ENCODE assay signal across 17 cellular contexts in the genomic region with DNA sequence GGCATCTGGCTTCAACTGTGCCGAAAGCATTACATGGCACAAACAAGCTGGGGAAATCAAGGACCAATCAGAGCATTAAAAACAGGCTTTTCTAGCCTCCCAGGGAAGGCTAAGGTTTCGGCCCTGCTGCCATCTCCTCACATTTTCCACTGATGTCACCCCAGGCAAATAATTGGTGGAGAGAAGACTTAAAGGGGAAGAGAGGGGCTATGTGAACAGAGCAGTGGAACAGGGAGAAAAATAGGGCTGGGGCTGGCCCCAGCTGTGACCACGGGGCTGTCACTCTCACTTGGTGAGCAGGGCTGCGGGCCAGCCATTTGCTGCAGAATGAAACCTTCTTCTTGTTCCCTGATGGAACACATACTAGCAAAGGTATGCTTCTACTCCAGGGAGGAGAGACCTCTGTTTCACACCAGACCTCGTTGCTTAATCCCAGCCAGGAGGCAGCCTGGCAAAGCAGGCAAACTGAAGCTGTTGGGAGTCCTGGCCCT.
A peak's percentile ranks its signal among the peaks of the same experiment; 100 is the strongest.
DNase-seq lines count a peak whose midpoint lies in the region; ATAC-seq and TF ChIP-seq lines count a peak whose summit lies in the region.
"Had no signal": no experiment of that assay in that cellular context is flagged by ENCODE, and none has a peak within 500 bp of the region (broad histone marks: within the 10 kb centered on the region; RNA-seq: fewer than 3 reads in every experiment).

No MANE protein-coding gene starts in this region.

- peak overlapping the region; percentile 19 for H3K4me2 ChIP-seq in parathyroid adenoma (ENCODE audit: low read length)
- H3K4me2 ChIP-seq in PC-3 (ENCODE audit: low read length) = no peak overlapping the region

- H3K9me2 ChIP-seq in PC-3 (replicated peaks; ENCODE audit: low read length) = no peaks in the 10 kb centered on the region

- BruUV-seq in PC-3 (replicated peaks; lab: Mats Ljungman, UMichigan) = no TSS peak

- DNase-seq in NCI-H1694 (lab: John Stamatoyannopoulos, UW) (peak; percentile 31), amniotic epithelial cell (ENCODE audit: low read depth) (peak; percentile 47), heart right ventricle (peak; percentile 14 to 25), NCI-H446 (lab: John Stamatoyannopoulos, UW) (no peak), PC-3 (no peak)
- DNase-seq: activated CD4-positive, CD25-positive, alpha-beta regulatory T cell; effector memory CD4-positive, alpha-beta T cell; NCI-H1092; NCI-H510A; right lobe of liver; stimulated activated naive CD4-positive, alpha-beta T cell treated with Interleukin-2 at 50 U/mL for 16 hours; T-cell had no signal

- H2AFZ ChIP-seq in parathyroid adenoma (peak overlapping the region; percentile 77), PC-3 (ENCODE audit: low read length) (no peak overlapping the region)

- H3K79me2 ChIP-seq in parathyroid adenoma (no peaks in the 10 kb centered on the region), PC-3 (ENCODE audit: low read length) (no peaks in the 10 kb centered on the region)

- ATAC-seq in heart right ventricle (peak; percentile 37 to 82 (median 67)), HG02642 (IDR thresholded peaks at IDR 0.05; ENCODE audit: poor library complexity, unreplicated experiment) (no peak), HG02973 (IDR thresholded peaks at IDR 0.05; ENCODE audit: unreplicated experiment) (no peak), PC-3 (no peak)
- ATAC-seq: right lobe of liver, T-cell had no signal

- TF ChIP-seq CTCF in heart right ventricle (IDR thresholded peaks at IDR 0.05) (no peak), parathyroid adenoma (IDR thresholded peaks at IDR 0.05) (no peak), PC-3 (conservative IDR thresholded peaks at IDR 0.05; ENCODE audit: low read depth, low read length) (no peak)

- WGBS in heart right ventricle, 2 donors = 66 to 72% methylated on average over 5 of the region's 5 CpGs

- CTCF ChIA-PET in PC-3 (lab: Charles Lee) = no interaction called here

- H3K4me1 ChIP-seq in heart right ventricle (peaks cover 0 to 31% (median 9%) of the 10 kb centered on the region in 9 donors), parathyroid adenoma (peaks cover 40% of the 10 kb centered on the region), PC-3 (ENCODE audit: insufficient read depth, low read length) (no peaks in the 10 kb centered on the region)
- H3K4me1 ChIP-seq: right lobe of liver had no signal

- H3K27ac ChIP-seq in heart right ventricle (peak overlapping the region in 6 of 10 donors; percentile 45 to 78 (median 68)), parathyroid adenoma (peak overlapping the region; percentile 96), PC-3 (ENCODE audit: low read length) (no peak overlapping the region)
- H3K27ac ChIP-seq: adrenal gland, C4-2B, right lobe of liver had no signal

- intact Hi-C loops in heart right ventricle (cut with DNase I) = no loop called here
- intact Hi-C loops in PC-3 (cut with micrococcal nuclease) = no loop called here

- H3K36me3 ChIP-seq in heart right ventricle = no peaks in the 10 kb centered on the region
- H3K36me3 ChIP-seq in parathyroid adenoma (ENCODE audit: control insufficient read depth, insufficient read depth, low read length) = no peaks in the 10 kb centered on the region
- H3K36me3 ChIP-seq in PC-3 (ENCODE audit: low read depth, low read length) = no peaks in the 10 kb centered on the region
- H3K36me3 ChIP-seq: adrenal gland, right lobe of liver had no signal

- H3K27me3 ChIP-seq in heart right ventricle (peaks cover 0 to 3% (median 0%) of the 10 kb centered on the region in 7 donors), parathyroid adenoma (ENCODE audit: control insufficient read depth, insufficient read depth, low read length) (no peaks in the 10 kb centered on the region), PC-3 (ENCODE audit: low read length) (no peaks in the 10 kb centered on the region)
- H3K27me3 ChIP-seq: adrenal gland, right lobe of liver had no signal

- H3F3A ChIP-seq in PC-3 (ENCODE audit: low read length, unreplicated experiment) = no peaks in the 10 kb centered on the region

- no peak overlapping the region for H3K4me3 ChIP-seq in heart right ventricle
- H3K4me3 ChIP-seq in parathyroid adenoma (ENCODE audit: low read depth, low read length) = no peak overlapping the region
- no peak overlapping the region for H3K4me3 ChIP-seq in PC-3 (ENCODE audit: low read length)
- H3K4me3 ChIP-seq: adrenal gland, right lobe of liver had no signal

- H3K9me3 ChIP-seq in heart right ventricle = no peaks in the 10 kb centered on the region
- no peaks in the 10 kb centered on the region for H3K9me3 ChIP-seq in parathyroid adenoma (ENCODE audit: control insufficient read depth, low read length)
- no peaks in the 10 kb centered on the region for H3K9me3 ChIP-seq in PC-3 (ENCODE audit: low read length)
- H3K9me3 ChIP-seq: adrenal gland, right lobe of liver had no signal

- H3K9ac ChIP-seq in parathyroid adenoma = no peak overlapping the region
- no peak overlapping the region for H3K9ac ChIP-seq in PC-3 (ENCODE audit: low read length)

- no peaks in the 10 kb centered on the region for H4K20me1 ChIP-seq in PC-3 (ENCODE audit: low read length)

- POLR2A ChIA-PET in PC-3 (lab: Charles Lee; ENCODE audit: unreplicated experiment) = no interaction called here

Comparison
In these comparisons a context has a peak if more than half of its experiments do, and no peak if none do; other contexts are left out.
1. DNase-seq: peak in NCI-H1694 (single experiment), amniotic epithelial cell (single experiment) and heart right ventricle (2 of 2); none in NCI-H446 (0 of 2) and PC-3 (single experiment).
2. ATAC-seq: peak in heart right ventricle (8 of 8); none in HG02642 (single experiment), HG02973 (single experiment) and PC-3 (single experiment).